In the genomic region with DNA sequence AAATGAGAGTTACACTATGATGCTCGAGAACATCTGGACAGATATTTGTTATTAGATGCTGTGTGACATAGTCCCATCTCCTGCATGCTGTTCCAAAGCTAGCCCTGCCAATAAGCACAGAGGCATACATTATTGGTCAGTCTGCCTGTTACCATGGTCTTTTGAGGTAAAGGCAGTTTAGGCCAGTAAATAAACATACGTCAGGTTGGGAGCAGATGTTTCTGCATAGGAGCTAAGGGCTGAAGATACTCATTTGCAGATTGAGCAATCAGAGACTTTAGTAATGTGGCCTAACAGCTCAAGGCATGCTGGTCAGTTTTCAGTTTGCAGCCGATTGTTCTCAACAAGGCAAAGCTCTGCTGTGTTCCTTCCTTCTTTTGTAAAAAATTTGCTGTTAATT, we compare ENCODE assay signal across 15 cellular contexts.
DNase-seq lines count a peak whose midpoint lies in the region; ATAC-seq and TF ChIP-seq lines count a peak whose summit lies in the region.
"Had no signal": no experiment of that assay in that cellular context is flagged by ENCODE, and none has a peak within 500 bp of the region (broad histone marks: within the 10 kb centered on the region; RNA-seq: fewer than 3 reads in every experiment).

No MANE protein-coding gene starts in this region.

- H3K27ac ChIP-seq in lung (ENCODE audit: low read depth in 1 of 2, low read length in 1 of 2): peak overlapping the region; percentile 6 to 10
- no peak overlapping the region for H3K27ac ChIP-seq in body of pancreas
- H3K27ac ChIP-seq: thoracic aorta, VCaP had no signal

- TF ChIP-seq POLR2A in lower leg skin (IDR thresholded peaks at IDR 0.05) (no peak), body of pancreas (IDR thresholded peaks at IDR 0.05) (no peak)

- intact Hi-C loops in activated CD4-positive, alpha-beta memory T cell treated with anti-CD3 and anti-CD28 coated beads for 36 hours (cut with micrococcal nuclease): no loop called here
- intact Hi-C loops in lower leg skin (cut with DNase I; ENCODE audit: low total_unique reads) (no loop called here), body of pancreas (cut with DNase I) (no loop called here)

- H3K9me3 ChIP-seq in lung (ENCODE audit: control insufficient read depth in 2 of 2, insufficient read depth in 1 of 2, low read length in 1 of 2): no peaks in the 10 kb centered on the region
- H3K9me3 ChIP-seq in body of pancreas: no peaks in the 10 kb centered on the region
- H3K9me3 ChIP-seq: thoracic aorta had no signal

- no peak overlapping the region for H3K27ac Mint-ChIP-seq in activated CD4-positive, alpha-beta memory T cell treated with anti-CD3 and anti-CD28 coated beads for 36 hours
- H3K27ac Mint-ChIP-seq: activated CD8-positive, alpha-beta memory T cell treated with anti-CD3 and anti-CD28 coated beads, Interleukin-2, amount 10 ng/mL, durations not matched to agents 7 days and 5 days; activated naive CD4-positive, alpha-beta T cell treated with anti-CD3 and anti-CD28 coated beads for 36 hours had no signal

- H3K4me3 Mint-ChIP-seq in activated CD4-positive, alpha-beta memory T cell treated with anti-CD3 and anti-CD28 coated beads for 36 hours: no peak overlapping the region
- H3K4me3 Mint-ChIP-seq: activated CD8-positive, alpha-beta memory T cell treated with anti-CD3 and anti-CD28 coated beads, Interleukin-2, amount 10 ng/mL, durations not matched to agents 7 days and 5 days; activated naive CD4-positive, alpha-beta T cell treated with anti-CD3 and anti-CD28 coated beads for 36 hours had no signal

- CTCF ChIA-PET in activated CD4-positive, alpha-beta memory T cell treated with anti-CD3 and anti-CD28 coated beads for 36 hours (lab: Charles Lee): no interaction called here

- no peaks in the 10 kb centered on the region for H3K36me3 Mint-ChIP-seq in activated CD4-positive, alpha-beta memory T cell treated with anti-CD3 and anti-CD28 coated beads for 36 hours
- H3K36me3 Mint-ChIP-seq: activated CD8-positive, alpha-beta memory T cell treated with anti-CD3 and anti-CD28 coated beads, Interleukin-2, amount 10 ng/mL, durations not matched to agents 7 days and 5 days had no signal

- no peak for TF ChIP-seq CTCF in epithelial cell of esophagus (IDR thresholded peaks at IDR 0.05; ENCODE audit: insufficient read depth, low read depth, low read length, missing control alignments)
- TF ChIP-seq CTCF in lung (IDR thresholded peaks at IDR 0.05; ENCODE audit: control extremely low read depth, extremely low read depth): no peak
- no peak for TF ChIP-seq CTCF in lower leg skin (IDR thresholded peaks at IDR 0.05)
- TF ChIP-seq CTCF in body of pancreas (IDR thresholded peaks at IDR 0.05): no peak

- no peaks in the 10 kb centered on the region for H3K27me3 Mint-ChIP-seq in activated CD4-positive, alpha-beta memory T cell treated with anti-CD3 and anti-CD28 coated beads for 36 hours
- H3K27me3 Mint-ChIP-seq: activated CD8-positive, alpha-beta memory T cell treated with anti-CD3 and anti-CD28 coated beads, Interleukin-2, amount 10 ng/mL, durations not matched to agents 7 days and 5 days had no signal

- ATAC-seq in lung (ENCODE audit: insufficient read depth, low FRiP score) (no peak), GM21717 (IDR thresholded peaks at IDR 0.05; ENCODE audit: unreplicated experiment) (no peak), body of pancreas (no peak)
- ATAC-seq: activated CD8-positive, alpha-beta memory T cell treated with anti-CD3 and anti-CD28 coated beads, Interleukin-2, amount 10 ng/mL, durations not matched to agents 7 days and 5 days had no signal

- H3K4me1 ChIP-seq in lung (ENCODE audit: control insufficient read depth in 2 of 2, insufficient read depth in 2 of 2, low read length in 2 of 2) (peaks cover 2 to 15% of the 10 kb centered on the region in 2 donors), body of pancreas (no peaks in the 10 kb centered on the region)

- H3K27me3 ChIP-seq in lung (ENCODE audit: control insufficient read depth, insufficient read depth) (no peaks in the 10 kb centered on the region), body of pancreas (no peaks in the 10 kb centered on the region)

- WGBS in lung, 2 donors: 59 to 61% methylated on average over 3 of the region's 3 CpGs
- WGBS in lower leg skin, 2 donors: 66 to 78% methylated on average over 3 of the region's 3 CpGs
- WGBS in body of pancreas, 2 donors: 80 to 86% methylated on average over 3 of the region's 3 CpGs

- POLR2A ChIA-PET in activated CD4-positive, alpha-beta memory T cell treated with anti-CD3 and anti-CD28 coated beads for 36 hours (lab: Charles Lee): no interaction called here

- H3K36me3 ChIP-seq in lung (ENCODE audit: control insufficient read depth in 2 of 2, insufficient read depth in 2 of 2, low read length in 2 of 2): no peaks in the 10 kb centered on the region
- H3K36me3 ChIP-seq in body of pancreas (replicated peaks in 1 of 2; ENCODE audit: insufficient read depth in 1 of 2, low read depth in 2 of 2): no peaks in the 10 kb centered on the region
- H3K36me3 ChIP-seq: thoracic aorta had no signal

- no peak overlapping the region for H3K4me3 ChIP-seq in epithelial cell of esophagus (ENCODE audit: low read length)
- H3K4me3 ChIP-seq in lung: no peak overlapping the region
- no peak overlapping the region for H3K4me3 ChIP-seq in lower leg skin (ENCODE audit: low read depth, poor library complexity, severe bottlenecking)
- H3K4me3 ChIP-seq in body of pancreas: no peak overlapping the region
- H3K4me3 ChIP-seq: thoracic aorta had no signal

- H3K9me3 Mint-ChIP-seq in activated CD4-positive, alpha-beta memory T cell treated with anti-CD3 and anti-CD28 coated beads for 36 hours: no peaks in the 10 kb centered on the region
- H3K9me3 Mint-ChIP-seq: activated naive CD4-positive, alpha-beta T cell treated with anti-CD3 and anti-CD28 coated beads for 36 hours had no signal

- H3K4me1 Mint-ChIP-seq in activated CD4-positive, alpha-beta memory T cell treated with anti-CD3 and anti-CD28 coated beads for 36 hours (ENCODE audit: low read depth): no peaks in the 10 kb centered on the region
- H3K4me1 Mint-ChIP-seq: activated CD8-positive, alpha-beta memory T cell treated with anti-CD3 and anti-CD28 coated beads, Interleukin-2, amount 10 ng/mL, durations not matched to agents 7 days and 5 days had no signal

- DNase-seq in AG08396 (ENCODE audit: low spot score) (peak; percentile 30), HT-29 (ENCODE audit: low spot score) (peak; percentile 10), epithelial cell of esophagus (ENCODE audit: low read depth) (peak; percentile 40), lung (ENCODE audit: low spot score) (no peak), lower leg skin (ENCODE audit: low spot score in 2 of 2) (no peak), body of pancreas (no peak)
- no peak for DNase-seq in activated CD4-positive, alpha-beta memory T cell treated with anti-CD3 and anti-CD28 coated beads for 36 hours
- DNase-seq: activated CD8-positive, alpha-beta memory T cell treated with anti-CD3 and anti-CD28 coated beads, Interleukin-2, amount 10 ng/mL, durations not matched to agents 7 days and 5 days; activated naive CD4-positive, alpha-beta T cell treated with anti-CD3 and anti-CD28 coated beads for 36 hours; DMS153; hypothalamus; NCI-H2107 had no signal

Comparison
In these comparisons a context has a peak if more than half of its experiments do, and no peak if none do; other contexts are left out.
1. DNase-seq: peak in AG08396 (single experiment), HT-29 (single experiment) and epithelial cell of esophagus (single experiment); none in lung (single experiment), activated CD4-positive, alpha-beta memory T cell treated with anti-CD3 and anti-CD28 coated beads for 36 hours (single experiment), lower leg skin (0 of 2) and body of pancreas (0 of 4).
2. H3K27ac ChIP-seq: peak in lung (2 of 2); none in body of pancreas (0 of 4).